In genomic region chr16:11949527-11949926, GRCh38 we compare ENCODE assay signal across 10 cellular contexts. TPM values are rescaled to one million over a fixed set of nuclear protein-coding genes. Genes with fewer than 3 reads are reported as not detected.
DNase-seq lines count a peak whose midpoint lies in the region; ATAC-seq, FAIRE-seq and TF ChIP-seq lines count a peak whose summit lies in the region.
"Had no signal": no experiment of that assay in that cellular context is flagged by ENCODE, and none has a peak within 500 bp of the region (broad histone marks: within the 10 kb centered on the region; RNA-seq: fewer than 3 reads in every experiment).

No MANE protein-coding gene starts in this region.

- ATAC-seq in HG03135 (IDR thresholded peaks at IDR 0.05; ENCODE audit: unreplicated experiment) (peak; percentile 60), upper lobe of left lung (ENCODE audit: low FRiP score in 2 of 2) (peak; percentile 70 to 90)

- H3K4me3 ChIP-seq in brain microvascular endothelial cell (ENCODE audit: low read depth, low read length) (no peak overlapping the region), kidney (ENCODE audit: low read length in 2 of 2) (no peak overlapping the region), upper lobe of left lung (no peak overlapping the region)

- DNase-seq in NCI-H774 (lab: John Stamatoyannopoulos, UW) (peak; percentile 3), brain microvascular endothelial cell (peak; percentile 38), kidney (no peak), upper lobe of left lung (peak in 1 of 2 donors; percentile 85)
- no peak for DNase-seq in activated T-cell treated with anti-CD3 and anti-CD28 coated beads, Interleukin-2, amount 50 U/mL, for 24 hours

- no peak overlapping the region for H3K4me3 Mint-ChIP-seq in activated T-cell treated with anti-CD3 and anti-CD28 coated beads, Interleukin-2, amount 50 U/mL, for 24 hours
- H3K4me3 Mint-ChIP-seq: dendritic cell treated with granulocyte-macrophage colony-stimulating factor and Interleukin-4, amounts not matched to agents 40 ng/mL and 50 ng/mL, for 4 days; stimulated activated naive CD8-positive, alpha-beta T cell treated with anti-CD3 and anti-CD28 coated beads, Interleukin-15, Interleukin-2, amounts not matched to agents 100 ng/mL and 50 ng/mL, for 24 hours had no signal

- no peak for TF ChIP-seq POLR2A in upper lobe of left lung (IDR thresholded peaks at IDR 0.05)

- in situ Hi-C loops in brain microvascular endothelial cell (cut with HindIII; ENCODE audit: low pct_ligation_motif_present, low sequenced_read_pairs), result no loop called here

- peak; percentile 49 for TF ChIP-seq CTCF in 22Rv1 (IDR thresholded peaks at IDR 0.05)
- peak; percentile 64 for TF ChIP-seq CTCF in brain microvascular endothelial cell (IDR thresholded peaks at IDR 0.05; ENCODE audit: low read depth, low read length, missing control alignments)
- peak; percentile 52 for TF ChIP-seq CTCF in kidney (IDR thresholded peaks at IDR 0.05; ENCODE audit: borderline replicate concordance, extremely low read depth, insufficient read depth)
- TF ChIP-seq CTCF in upper lobe of left lung (IDR thresholded peaks at IDR 0.05), result peak in 4 of 6 experiments; percentile 19 to 48 (median 45)

- no peak overlapping the region for H3K9ac ChIP-seq in kidney (ENCODE audit: low read length in 2 of 2)

- H3K9me3 ChIP-seq in kidney (ENCODE audit: control insufficient read depth in 1 of 2, low read length in 2 of 2) (no peaks in the 10 kb centered on the region), upper lobe of left lung (no peaks in the 10 kb centered on the region)

- H3K36me3 Mint-ChIP-seq in activated T-cell treated with anti-CD3 and anti-CD28 coated beads, Interleukin-2, amount 50 U/mL, for 24 hours (ENCODE audit: low read depth), result no peaks in the 10 kb centered on the region

- intact Hi-C loops in kidney (cut with DNase I), result no loop called here

- WGBS in upper lobe of left lung, 2 donors, result 19 to 20% methylated on average over 4 of the region's 4 CpGs

- H3K36me3 ChIP-seq in brain microvascular endothelial cell (replicated peaks) (no peaks in the 10 kb centered on the region), kidney (ENCODE audit: control insufficient read depth in 1 of 2, insufficient read depth in 2 of 2, low read length in 2 of 2) (no peaks in the 10 kb centered on the region), upper lobe of left lung (no peaks in the 10 kb centered on the region)

- no peak for TF ChIP-seq EP300 in upper lobe of left lung (IDR thresholded peaks at IDR 0.05)

- no peaks in the 10 kb centered on the region for H3K9me3 Mint-ChIP-seq in activated T-cell treated with anti-CD3 and anti-CD28 coated beads, Interleukin-2, amount 50 U/mL, for 24 hours
- H3K9me3 Mint-ChIP-seq: dendritic cell treated with granulocyte-macrophage colony-stimulating factor and Interleukin-4, amounts not matched to agents 40 ng/mL and 50 ng/mL, for 4 days; stimulated activated naive CD8-positive, alpha-beta T cell treated with anti-CD3 and anti-CD28 coated beads, Interleukin-15, Interleukin-2, amounts not matched to agents 100 ng/mL and 50 ng/mL, for 24 hours had no signal

- H3K27me3 ChIP-seq in brain microvascular endothelial cell (replicated peaks) (no peaks in the 10 kb centered on the region), upper lobe of left lung (no peaks in the 10 kb centered on the region)

- no peak overlapping the region for H3K27ac Mint-ChIP-seq in activated T-cell treated with anti-CD3 and anti-CD28 coated beads, Interleukin-2, amount 50 U/mL, for 24 hours
- H3K27ac Mint-ChIP-seq: dendritic cell treated with granulocyte-macrophage colony-stimulating factor and Interleukin-4, amounts not matched to agents 40 ng/mL and 50 ng/mL, for 4 days; stimulated activated naive CD8-positive, alpha-beta T cell treated with anti-CD3 and anti-CD28 coated beads, Interleukin-15, Interleukin-2, amounts not matched to agents 100 ng/mL and 50 ng/mL, for 24 hours had no signal

- H3K4me1 Mint-ChIP-seq in activated T-cell treated with anti-CD3 and anti-CD28 coated beads, Interleukin-2, amount 50 U/mL, for 24 hours (ENCODE audit: low read depth), result no peaks in the 10 kb centered on the region

- H3K4me1 ChIP-seq in kidney (ENCODE audit: control insufficient read depth in 1 of 2, insufficient read depth in 1 of 2, low read depth in 1 of 2, low read length in 2 of 2) (no peaks in the 10 kb centered on the region), upper lobe of left lung (peaks cover 0 to 3% (median 0%) of the 10 kb centered on the region in 4 donors)

- peak; percentile 81 for FAIRE-seq in G401.6 (lab: Jason Lieb, UNC)
- FAIRE-seq in kidney (lab: Jason Lieb, UNC), result no peak

- H3K27ac ChIP-seq in 22Rv1 (no peak overlapping the region), brain microvascular endothelial cell (no peak overlapping the region), kidney (ENCODE audit: low read depth in 2 of 2, low read length in 2 of 2) (no peak overlapping the region), upper lobe of left lung (no peak overlapping the region)

- H3K27me3 Mint-ChIP-seq in activated T-cell treated with anti-CD3 and anti-CD28 coated beads, Interleukin-2, amount 50 U/mL, for 24 hours, result no peaks in the 10 kb centered on the region
- H3K27me3 Mint-ChIP-seq: dendritic cell treated with granulocyte-macrophage colony-stimulating factor and Interleukin-4, amounts not matched to agents 40 ng/mL and 50 ng/mL, for 4 days; stimulated activated naive CD8-positive, alpha-beta T cell treated with anti-CD3 and anti-CD28 coated beads, Interleukin-15, Interleukin-2, amounts not matched to agents 100 ng/mL and 50 ng/mL, for 24 hours had no signal

RNA-seq across cellular contexts. Expression of gene NPIPB2, which starts 7.7 kb away (rescaled TPM):
- total RNA-seq in kidney (12.4 TPM), upper lobe of left lung (10 to 100 TPM in 3 of 6 donors, 1 to 10 TPM in 3; 3.6 to 47.1 (median 9.0) TPM)
- 4.9 TPM for polyA plus RNA-seq in kidney (ENCODE audit: insufficient read depth, low read depth, low replicate concordance)

RNA-seq across cellular contexts. Expression of gene TNFRSF17, which starts 15.5 kb away (rescaled TPM):
- total RNA-seq in kidney, result 3.0 TPM
- polyA plus RNA-seq in kidney (ENCODE audit: insufficient read depth, low read depth, low replicate concordance), result not detected
- total RNA-seq in upper lobe of left lung, result 1 to 10 TPM in 3 of 6 donors, not detected in 3; 1.6 to 2.9 (median 2.0) TPM

RNA-seq across cellular contexts. Expression of gene SNX29, which starts 27.0 kb away (rescaled TPM):
- total RNA-seq in kidney, result 107 TPM
- polyA plus RNA-seq in kidney (ENCODE audit: insufficient read depth, low read depth, low replicate concordance), result 14.3 TPM
- total RNA-seq in upper lobe of left lung, result 10 to 100 TPM; 22.6 to 95.3 (median 42.2) TPM

RNA-seq across cellular contexts. Expression of gene GSPT1, which starts 33.8 kb away (rescaled TPM):
- total RNA-seq in kidney (99.0 TPM), upper lobe of left lung (100 to 1,000 TPM in 3 of 6 donors, 10 to 100 TPM in 3; 52.4 to 117 (median 99.6) TPM)
- polyA plus RNA-seq in kidney (ENCODE audit: insufficient read depth, low read depth, low replicate concordance), result 48.3 TPM

Comparison
In these comparisons a context has a peak if more than half of its experiments do, and no peak if none do; other contexts are left out.
1. DNase-seq: peak in NCI-H774 (single experiment) and brain microvascular endothelial cell (single experiment); none in kidney (single experiment) and activated T-cell treated with anti-CD3 and anti-CD28 coated beads, Interleukin-2, amount 50 U/mL, for 24 hours (single experiment).
2. Peak in every context shown above with its lines, with median percentiles within 50 percentile points of each other: CTCF ChIP-seq.